Comparison of ENCODE assay signal across 27 cellular contexts in genomic region chr1:107091418-107091817, GRCh38.
"Had no signal": no experiment of that assay in that cellular context is flagged by ENCODE, and none has a peak within 500 bp of the region (broad histone marks: within the 10 kb centered on the region; RNA-seq: fewer than 3 reads in every experiment).

No MANE protein-coding gene starts in this region.

- H3K27me3 ChIP-seq: stomach, testis, thyroid gland, tibial artery, tibial nerve, transverse colon, upper lobe of left lung, upper lobe of right lung, uterus, vagina had no signal

- H3K4me1 ChIP-seq: stomach, suprapubic skin, testis, thyroid gland, tibial artery, tibial nerve, transverse colon, upper lobe of left lung, upper lobe of right lung, uterus, vagina had no signal

- H3K36me3 ChIP-seq: stomach, suprapubic skin, thoracic aorta, thyroid gland, tibial artery, tibial nerve, transverse colon, upper lobe of left lung, upper lobe of right lung, uterus, vagina had no signal

- H3K4me3 ChIP-seq: stomach, suprapubic skin, testis, thoracic aorta, thyroid gland, tibial artery, tibial nerve, transverse colon, upper lobe of left lung, upper lobe of right lung, uterus, vagina had no signal

- FAIRE-seq: urothelium cell line had no signal

- DNase-seq: stimulated activated CD4-positive, alpha-beta T cell treated with anti-CD3 and anti-CD28 coated beads, Interleukin-2, amount 100 ng/mL, for 48 hours; stimulated activated CD4-positive, alpha-beta T cell treated with anti-CD3 and anti-CD28 coated beads, Interleukin-4, amount 100 ng/mL, for 1 hour; stimulated activated CD4-positive, alpha-beta T cell treated with anti-CD3 and anti-CD28 coated beads, Interleukin-4, amount 100 ng/mL, for 24 hours; stimulated activated CD4-positive, alpha-beta T cell treated with anti-CD3 and anti-CD28 coated beads, Interleukin-4, amount 100 ng/mL, for 4 hours; stimulated activated CD8-positive, alpha-beta memory T cell treated with anti-CD3 and anti-CD28 coated beads, Interleukin-4, amount 100 ng/mL, for 48 hours; stimulated activated naive B cell treated with anti-CD40 and anti-IgM and Interleukin-4, amounts not matched to agents 10 μg/mL and 1 μg/mL and 100 μg/mL, for 72 hours; stimulated activated naive CD4-positive, alpha-beta T cell; stimulated activated naive CD4-positive, alpha-beta T cell treated with Interleukin-2 at 50 U/mL for 16 hours; stimulated activated naive CD8-positive, alpha-beta T cell treated with anti-CD3 and anti-CD28 coated beads, Interleukin-15, amount 100 ng/mL, for 72 hours; stimulated activated naive CD8-positive, alpha-beta T cell treated with anti-CD3 and anti-CD28 coated beads, Interleukin-15, Interleukin-2, amounts not matched to agents 100 U/mL and 50 U/mL, for 24 hours; stomach; substantia nigra; testis; thyroid gland; tibial artery; transverse colon; trophoblast cell; upper lobe of left lung; upper lobe of right lung; uterus had no signal

- H3K9me3 ChIP-seq: suprapubic skin, testis, thoracic aorta, thyroid gland, tibial artery, transverse colon, upper lobe of left lung, upper lobe of right lung, uterus, vagina had no signal

- ATAC-seq: stimulated activated effector memory CD8-positive, alpha-beta T cell treated with anti-CD3 and anti-CD28 coated beads, Interleukin-12 subunit alpha, Interleukin-12 subunit beta, amount 100 ng/mL, for 72 hours; stimulated activated memory B cell treated with anti-CD40 and anti-IgM and Interleukin-4, amounts not matched to agents 10 μg/mL and 1 μg/mL and 100 μg/mL, for 72 hours; stimulated activated naive B cell treated with anti-CD40 and anti-IgM and Interleukin-4, amounts not matched to agents 10 μg/mL and 1 μg/mL and 100 μg/mL, for 72 hours; stimulated activated naive CD8-positive, alpha-beta T cell treated with anti-CD3 and anti-CD28 coated beads, Interleukin-15, amount 100 ng/mL, for 72 hours; stimulated activated naive CD8-positive, alpha-beta T cell treated with anti-CD3 and anti-CD28 coated beads, Interleukin-15, Interleukin-2, amounts not matched to agents 100 U/mL and 50 U/mL, for 24 hours; upper lobe of right lung had no signal

- H3K27ac ChIP-seq: stomach, suprapubic skin, testis, thoracic aorta, thyroid gland, tibial artery, tibial nerve, transverse colon, upper lobe of left lung, upper lobe of right lung, uterus, vagina had no signal
